In the genomic region with DNA sequence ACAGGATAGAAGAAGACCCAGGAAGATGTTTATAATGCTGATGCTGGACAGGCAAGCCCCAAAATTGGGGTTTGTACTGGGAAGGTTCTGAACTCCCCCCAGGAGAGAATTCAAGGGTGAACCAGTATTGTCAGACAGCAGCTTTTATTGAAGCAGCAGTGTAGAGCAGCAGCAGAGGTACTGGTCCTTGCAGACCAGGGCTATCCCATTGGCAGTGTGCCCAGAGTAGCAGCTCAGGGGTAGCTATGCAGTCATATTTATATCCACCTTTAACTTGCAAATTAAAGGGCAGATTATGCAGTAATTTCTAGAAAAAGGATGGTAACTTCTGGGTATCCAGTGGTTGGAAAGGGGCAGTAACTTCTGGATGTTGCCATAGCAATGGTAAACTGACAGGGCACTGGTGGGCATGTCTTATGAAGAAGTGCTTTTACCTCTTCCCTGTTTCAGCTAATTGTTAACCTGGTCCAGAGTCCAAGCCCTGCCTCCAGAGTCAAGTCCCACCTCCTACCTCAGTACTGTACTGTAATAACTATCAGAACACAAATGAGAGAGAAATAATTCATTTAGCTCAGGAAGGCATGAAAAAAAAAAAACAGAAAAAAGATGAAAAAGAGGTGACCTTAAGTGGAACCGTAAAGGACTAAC, we compare ENCODE assay signal across 15 cellular contexts.
DNase-seq lines count a peak whose midpoint lies in the region; ATAC-seq and TF ChIP-seq lines count a peak whose summit lies in the region.
"Had no signal": no experiment of that assay in that cellular context is flagged by ENCODE, and none has a peak within 500 bp of the region (broad histone marks: within the 10 kb centered on the region; RNA-seq: fewer than 3 reads in every experiment).

No MANE protein-coding gene starts in this region.

- H3K27ac Mint-ChIP-seq in activated T-cell treated with anti-CD3 and anti-CD28 coated beads, Interleukin-2, amount 50 U/mL, for 24 hours, result no peak overlapping the region
- H3K27ac Mint-ChIP-seq: activated CD4-positive, alpha-beta T cell treated with anti-CD3 and anti-CD28 coated beads for 36 hours; activated naive CD4-positive, alpha-beta T cell treated with anti-CD3 and anti-CD28 coated beads, Interleukin-2, amount 50 U/mL, for 72 hours had no signal

- no peak overlapping the region for H3K4me3 Mint-ChIP-seq in activated T-cell treated with anti-CD3 and anti-CD28 coated beads, Interleukin-2, amount 50 U/mL, for 24 hours
- H3K4me3 Mint-ChIP-seq: activated CD4-positive, alpha-beta T cell treated with anti-CD3 and anti-CD28 coated beads for 36 hours had no signal

- H3K27ac ChIP-seq in SJCRH30, result no peak overlapping the region
- H3K27ac ChIP-seq: skin epidermis had no signal

- H3K4me1 ChIP-seq in BE2C, result no peaks in the 10 kb centered on the region; the same call in 1 of the 2 replicates
- no peaks in the 10 kb centered on the region for H3K4me1 ChIP-seq in SJCRH30
- H3K4me1 ChIP-seq: Caco-2 had no signal

- no peaks in the 10 kb centered on the region for H3K36me3 Mint-ChIP-seq in activated T-cell treated with anti-CD3 and anti-CD28 coated beads, Interleukin-2, amount 50 U/mL, for 24 hours (ENCODE audit: low read depth)
- H3K36me3 Mint-ChIP-seq: activated naive CD4-positive, alpha-beta T cell treated with anti-CD3 and anti-CD28 coated beads, Interleukin-2, amount 50 U/mL, for 72 hours had no signal

- H3K4me3 ChIP-seq in BE2C (ENCODE audit: low read depth, low read length) (no peak overlapping the region), SJCRH30 (no peak overlapping the region)
- H3K4me3 ChIP-seq: skin epidermis had no signal

- no peak for TF ChIP-seq CTCF in BE2C (IDR thresholded peaks at IDR 0.05; ENCODE audit: low read depth, low read length)

- peak; percentile 78 for DNase-seq in BE2C
- peak; percentile 20 to 39 for DNase-seq in SJCRH30
- DNase-seq in iris pigment epithelial cell (ENCODE audit: low read depth), result peak; percentile 57
- DNase-seq in activated effector memory CD4-positive, alpha-beta T cell treated with Interleukin-2 at 50 U/mL for 16 hours, result no peak
- no peak for DNase-seq in activated T-cell treated with anti-CD3 and anti-CD28 coated beads, Interleukin-2, amount 50 U/mL, for 24 hours
- DNase-seq: activated CD4-positive, alpha-beta T cell treated with anti-CD3 and anti-CD28 coated beads for 36 hours; Caco-2; NCI-H1092; NCI-H2227 treated with DMSO at 0.1 percent for 48 hours; occipital lobe; T1000 had no signal

- H3K27me3 ChIP-seq in BE2C, result no peaks in the 10 kb centered on the region
- no peaks in the 10 kb centered on the region for H3K27me3 ChIP-seq in SJCRH30

- no peaks in the 10 kb centered on the region for H3K27me3 Mint-ChIP-seq in activated T-cell treated with anti-CD3 and anti-CD28 coated beads, Interleukin-2, amount 50 U/mL, for 24 hours
- H3K27me3 Mint-ChIP-seq: activated CD4-positive, alpha-beta T cell treated with anti-CD3 and anti-CD28 coated beads for 36 hours had no signal

- H3K36me3 ChIP-seq in BE2C (no peaks in the 10 kb centered on the region), SJCRH30 (no peaks in the 10 kb centered on the region)

- ATAC-seq in GM18861 (IDR thresholded peaks at IDR 0.05; ENCODE audit: unreplicated experiment) (peak; percentile 57), GM18519 (IDR thresholded peaks at IDR 0.05; ENCODE audit: low FRiP score, unreplicated experiment) (no peak)
- ATAC-seq: activated CD4-positive, alpha-beta T cell treated with anti-CD3 and anti-CD28 coated beads for 36 hours; activated naive CD4-positive, alpha-beta T cell treated with anti-CD3 and anti-CD28 coated beads, Interleukin-2, amount 50 U/mL, for 72 hours had no signal

- no peaks in the 10 kb centered on the region for H3K4me1 Mint-ChIP-seq in activated T-cell treated with anti-CD3 and anti-CD28 coated beads, Interleukin-2, amount 50 U/mL, for 24 hours (ENCODE audit: low read depth)
- H3K4me1 Mint-ChIP-seq: activated CD4-positive, alpha-beta T cell treated with anti-CD3 and anti-CD28 coated beads for 36 hours had no signal

- no peaks in the 10 kb centered on the region for H3K9me3 Mint-ChIP-seq in activated T-cell treated with anti-CD3 and anti-CD28 coated beads, Interleukin-2, amount 50 U/mL, for 24 hours

- no peaks in the 10 kb centered on the region for H3K9me3 ChIP-seq in BE2C
- no peaks in the 10 kb centered on the region for H3K9me3 ChIP-seq in SJCRH30 (replicated peaks)
- H3K9me3 ChIP-seq: Caco-2 had no signal

Comparison
In these comparisons a context has a peak if more than half of its experiments do, and no peak if none do; other contexts are left out.
1. DNase-seq: peak in BE2C (single experiment), SJCRH30 (2 of 2) and iris pigment epithelial cell (single experiment); none in activated effector memory CD4-positive, alpha-beta T cell treated with Interleukin-2 at 50 U/mL for 16 hours (single experiment) and activated T-cell treated with anti-CD3 and anti-CD28 coated beads, Interleukin-2, amount 50 U/mL, for 24 hours (single experiment).